ENCODE assay signal across 18 cellular contexts in genomic region chr5:21711854-21712752, GRCh38.
A peak's percentile ranks its signal among the peaks of the same experiment; 100 is the strongest.
DNase-seq lines count a peak whose midpoint lies in the region; ATAC-seq lines count a peak whose summit lies in the region.
"Had no signal": no experiment of that assay in that cellular context is flagged by ENCODE, and none has a peak within 500 bp of the region (broad histone marks: within the 10 kb centered on the region; RNA-seq: fewer than 3 reads in every experiment).

No MANE protein-coding gene starts in this region.

- no peaks in the 10 kb centered on the region for H3K27me3 ChIP-seq in HAP-1 (ENCODE audit: low read depth)
- H3K27me3 ChIP-seq: right atrium auricular region had no signal

- in situ Hi-C loops in HAP-1 (cut with MboI; ENCODE audit: low sequenced_read_pairs): no loop called here

- no peak overlapping the region for H3K4me3 ChIP-seq in HAP-1
- H3K4me3 ChIP-seq: A549, lung, right atrium auricular region, thoracic aorta had no signal

- no peak for ATAC-seq in GM21360 (IDR thresholded peaks at IDR 0.05; ENCODE audit: unreplicated experiment)
- ATAC-seq: A549 had no signal

- H3K36me3 ChIP-seq in HAP-1 (replicated peaks): no peaks in the 10 kb centered on the region
- H3K36me3 ChIP-seq: right atrium auricular region, thoracic aorta had no signal

- H3K4me1 ChIP-seq in HAP-1: no peaks in the 10 kb centered on the region
- H3K4me1 ChIP-seq: A549, right atrium auricular region had no signal

- no peaks in the 10 kb centered on the region for H3K9me3 ChIP-seq in HAP-1
- H3K9me3 ChIP-seq: A549, right atrium auricular region had no signal

- peak; percentile 33 for DNase-seq in NCI-H1694 treated with DMSO at 0.1 percent for 48 hours (lab: John Stamatoyannopoulos, UW)
- DNase-seq in NCI-H1694 (lab: John Stamatoyannopoulos, UW): no peak
- peak; percentile 40 for DNase-seq in HT1080 (ENCODE audit: low read depth)
- DNase-seq in SK-N-DZ (ENCODE audit: low spot score): peak; percentile 16
- peak; percentile 30 for DNase-seq in kidney glomerular epithelial cell (lab: John Stamatoyannopoulos, UW)
- no peak for DNase-seq in NCI-H146 treated with DMSO at 0.1 percent for 48 hours (lab: John Stamatoyannopoulos, UW; ENCODE audit: unreplicated experiment)
- DNase-seq in HAP-1 (ENCODE audit: low spot score in 2 of 2): no peak
- DNase-seq: activated naive CD4-positive, alpha-beta T cell treated with anti-CD3 and anti-CD28 coated beads, Interleukin-2, amount 50 U/mL, for 16 hours; CD4-positive, alpha-beta T cell; effector memory CD4-positive, alpha-beta T cell; foreskin fibroblast; NCI-H2107; stimulated activated CD4-positive, alpha-beta T cell treated with anti-CD3 and anti-CD28 coated beads, Interleukin-1b, Interleukin-23, amount 100 ng/mL, for 48 hours had no signal

Comparison
In these comparisons a context has a peak if more than half of its experiments do, and no peak if none do; other contexts are left out.
1. DNase-seq: peak in NCI-H1694 treated with DMSO at 0.1 percent for 48 hours (single experiment), HT1080 (single experiment), SK-N-DZ (single experiment) and kidney glomerular epithelial cell (single experiment); none in NCI-H1694 (single experiment), NCI-H146 treated with DMSO at 0.1 percent for 48 hours (single experiment) and HAP-1 (0 of 2).